In genomic region chr2:59076079-59076619, GRCh38 we compare ENCODE assay signal across 18 cellular contexts.
"Had no signal": no experiment of that assay in that cellular context is flagged by ENCODE, and none has a peak within 500 bp of the region (broad histone marks: within the 10 kb centered on the region; RNA-seq: fewer than 3 reads in every experiment).

No MANE protein-coding gene starts in this region.

- H3K4me3 ChIP-seq: adrenal gland had no signal

- H3K27me3 Mint-ChIP-seq: activated CD4-positive, alpha-beta memory T cell treated with anti-CD3 and anti-CD28 coated beads, Interleukin-2, amount 10 ng/mL, durations not matched to agents 7 days and 5 days; activated naive CD4-positive, alpha-beta T cell treated with anti-CD3 and anti-CD28 coated beads, Interleukin-2, amount 50 U/mL, for 24 hours; effector memory CD8-positive, alpha-beta T cell; stimulated activated memory B cell treated with anti-CD40 and anti-IgM and Interleukin-4, amounts not matched to agents 10 μg/mL and 1 μg/mL and 100 μg/mL, for 72 hours had no signal

- H3K27ac Mint-ChIP-seq: activated CD4-positive, alpha-beta memory T cell treated with anti-CD3 and anti-CD28 coated beads, Interleukin-2, amount 10 ng/mL, durations not matched to agents 7 days and 5 days; activated naive CD4-positive, alpha-beta T cell treated with anti-CD3 and anti-CD28 coated beads, Interleukin-2, amount 50 U/mL, for 24 hours; effector memory CD8-positive, alpha-beta T cell; stimulated activated memory B cell treated with anti-CD40 and anti-IgM and Interleukin-4, amounts not matched to agents 10 μg/mL and 1 μg/mL and 100 μg/mL, for 72 hours had no signal

- H3K27me3 ChIP-seq: adrenal gland had no signal

- H3K36me3 Mint-ChIP-seq: activated naive CD4-positive, alpha-beta T cell treated with anti-CD3 and anti-CD28 coated beads, Interleukin-2, amount 50 U/mL, for 24 hours; stimulated activated memory B cell treated with anti-CD40 and anti-IgM and Interleukin-4, amounts not matched to agents 10 μg/mL and 1 μg/mL and 100 μg/mL, for 72 hours had no signal

- H3K36me3 ChIP-seq: adrenal gland, WERI-Rb-1 had no signal

- H3K4me1 Mint-ChIP-seq: activated CD4-positive, alpha-beta memory T cell treated with anti-CD3 and anti-CD28 coated beads, Interleukin-2, amount 10 ng/mL, durations not matched to agents 7 days and 5 days; activated naive CD4-positive, alpha-beta T cell treated with anti-CD3 and anti-CD28 coated beads, Interleukin-2, amount 50 U/mL, for 24 hours; stimulated activated memory B cell treated with anti-CD40 and anti-IgM and Interleukin-4, amounts not matched to agents 10 μg/mL and 1 μg/mL and 100 μg/mL, for 72 hours had no signal

- ATAC-seq: activated T-cell treated with anti-CD3 and anti-CD28 coated beads, Interleukin-2, amount 50 U/mL, for 4 hours; effector memory CD8-positive, alpha-beta T cell; stimulated activated memory B cell treated with anti-CD40 and anti-IgM and Interleukin-4, amounts not matched to agents 10 μg/mL and 1 μg/mL and 100 μg/mL, for 72 hours had no signal

- DNase-seq: activated CD4-positive, alpha-beta memory T cell treated with anti-CD3 and anti-CD28 coated beads, Interleukin-2, amount 10 ng/mL, durations not matched to agents 7 days and 5 days; activated CD4-positive, alpha-beta T cell treated with anti-CD3 and anti-CD28 coated beads for 4 hours; activated effector memory CD4-positive, alpha-beta T cell treated with anti-CD3 and anti-CD28 coated beads, Interleukin-2, amount 50 U/mL, for 16 hours; activated T-cell treated with anti-CD3 and anti-CD28 coated beads, Interleukin-2, amount 50 U/mL, for 4 hours; adrenal gland; dermis blood vessel endothelial cell; effector memory CD8-positive, alpha-beta T cell; foreskin melanocyte; head of caudate nucleus; mesendoderm; nucleus accumbens; posterior cingulate gyrus; retina; stimulated activated CD4-positive, alpha-beta T cell treated with anti-CD3 and anti-CD28 coated beads, Interleukin-2, amount 100 ng/mL, for 48 hours; WERI-Rb-1 had no signal

- H3K9me3 ChIP-seq: adrenal gland had no signal

- H3K9me3 Mint-ChIP-seq: activated CD4-positive, alpha-beta memory T cell treated with anti-CD3 and anti-CD28 coated beads, Interleukin-2, amount 10 ng/mL, durations not matched to agents 7 days and 5 days; activated T-cell treated with anti-CD3 and anti-CD28 coated beads, Interleukin-2, amount 50 U/mL, for 4 hours; effector memory CD8-positive, alpha-beta T cell had no signal

- H3K27ac ChIP-seq: adrenal gland, WERI-Rb-1 had no signal

- H3K4me3 Mint-ChIP-seq: activated CD4-positive, alpha-beta memory T cell treated with anti-CD3 and anti-CD28 coated beads, Interleukin-2, amount 10 ng/mL, durations not matched to agents 7 days and 5 days; activated naive CD4-positive, alpha-beta T cell treated with anti-CD3 and anti-CD28 coated beads, Interleukin-2, amount 50 U/mL, for 24 hours; activated T-cell treated with anti-CD3 and anti-CD28 coated beads, Interleukin-2, amount 50 U/mL, for 4 hours; effector memory CD8-positive, alpha-beta T cell; nephron; stimulated activated memory B cell treated with anti-CD40 and anti-IgM and Interleukin-4, amounts not matched to agents 10 μg/mL and 1 μg/mL and 100 μg/mL, for 72 hours had no signal

- H3K4me1 ChIP-seq: adrenal gland had no signal
